6 cellular contexts compared by ENCODE assay signal in genomic region chr14:24366375-24366663, GRCh38.
DNase-seq lines count a peak whose midpoint lies in the region; ATAC-seq and TF ChIP-seq lines count a peak whose summit lies in the region.

No MANE protein-coding gene starts in this region.

- H3K4me3 Mint-ChIP-seq in stimulated activated memory B cell treated with anti-CD40 and anti-IgM and Interleukin-4, amounts not matched to agents 10 μg/mL and 1 μg/mL and 100 μg/mL, for 72 hours = peak overlapping the region; percentile 74

- H3K9me3 Mint-ChIP-seq in stimulated activated memory B cell treated with anti-CD40 and anti-IgM and Interleukin-4, amounts not matched to agents 10 μg/mL and 1 μg/mL and 100 μg/mL, for 72 hours = no peaks in the 10 kb centered on the region

- TF ChIP-seq POLR2A in NB4 (IDR thresholded peaks at IDR 0.05; ENCODE audit: extremely low read depth, insufficient read length) = no peak

- no peak for TF ChIP-seq CTCF in NB4 (IDR thresholded peaks at IDR 0.05; ENCODE audit: low read depth, low read length)
- TF ChIP-seq CTCF in epithelial cell of esophagus (IDR thresholded peaks at IDR 0.05; ENCODE audit: insufficient read depth, low read depth, low read length, missing control alignments) = no peak

- peak; percentile 0 for ATAC-seq in stimulated activated memory B cell treated with anti-CD40 and anti-IgM and Interleukin-4, amounts not matched to agents 10 μg/mL and 1 μg/mL and 100 μg/mL, for 72 hours
- ATAC-seq in HG03196 (IDR thresholded peaks at IDR 0.05; ENCODE audit: unreplicated experiment) = no peak

- peaks cover 19% of the 10 kb centered on the region for H3K27me3 Mint-ChIP-seq in stimulated activated memory B cell treated with anti-CD40 and anti-IgM and Interleukin-4, amounts not matched to agents 10 μg/mL and 1 μg/mL and 100 μg/mL, for 72 hours

- no peaks in the 10 kb centered on the region for H3K36me3 Mint-ChIP-seq in stimulated activated memory B cell treated with anti-CD40 and anti-IgM and Interleukin-4, amounts not matched to agents 10 μg/mL and 1 μg/mL and 100 μg/mL, for 72 hours

- H3K27ac Mint-ChIP-seq in stimulated activated memory B cell treated with anti-CD40 and anti-IgM and Interleukin-4, amounts not matched to agents 10 μg/mL and 1 μg/mL and 100 μg/mL, for 72 hours = peak overlapping the region; percentile 93

- DNase-seq in NB4 (ENCODE audit: low read depth) (no peak), epithelial cell of esophagus (ENCODE audit: low read depth) (no peak), DMS153 (lab: John Stamatoyannopoulos, UW) (no peak), kidney tubule cell (ENCODE audit: low spot score) (no peak)

- peaks cover 34% of the 10 kb centered on the region for H3K4me1 Mint-ChIP-seq in stimulated activated memory B cell treated with anti-CD40 and anti-IgM and Interleukin-4, amounts not matched to agents 10 μg/mL and 1 μg/mL and 100 μg/mL, for 72 hours

- H3K4me3 ChIP-seq in NB4 (ENCODE audit: low read depth, low read length) (peak overlapping the region; percentile 34), epithelial cell of esophagus (ENCODE audit: low read length) (peak overlapping the region; percentile 78)
